In the genomic region with DNA sequence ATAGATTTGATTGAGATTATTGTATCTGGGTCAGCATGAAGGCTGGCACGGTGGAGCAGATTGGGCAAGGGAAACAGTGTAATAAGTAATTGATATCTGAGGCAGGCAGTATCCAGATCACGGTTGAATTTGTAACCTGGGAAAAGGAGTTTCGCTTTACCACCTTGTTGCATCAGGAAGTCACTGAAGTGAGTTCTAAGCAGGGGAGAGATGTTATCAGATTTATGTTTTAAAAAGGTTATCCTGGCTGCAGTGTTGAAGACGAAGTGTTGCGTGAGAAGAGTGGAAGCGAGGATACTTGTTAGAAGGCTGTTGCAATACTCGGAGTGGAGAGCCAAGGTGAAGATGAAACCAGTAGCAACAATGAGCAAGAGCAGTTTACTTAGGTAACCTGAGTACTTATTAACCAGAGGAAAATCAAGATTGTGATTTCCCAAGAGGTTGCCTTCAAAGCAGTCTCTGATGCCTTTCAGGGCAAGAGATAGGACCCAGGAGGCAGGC, we compare ENCODE assay signal across 15 cellular contexts.
DNase-seq lines count a peak whose midpoint lies in the region; ATAC-seq, FAIRE-seq and TF ChIP-seq lines count a peak whose summit lies in the region.
"Had no signal": no experiment of that assay in that cellular context is flagged by ENCODE, and none has a peak within 500 bp of the region (broad histone marks: within the 10 kb centered on the region; RNA-seq: fewer than 3 reads in every experiment).

No MANE protein-coding gene starts in this region.

- H3K4me1 ChIP-seq in IMR-90 (ENCODE audit: control insufficient read depth, insufficient read depth, low read length) (no peaks in the 10 kb centered on the region), body of pancreas (peaks cover 7% of the 10 kb centered on the region), small intestine (ENCODE audit: control insufficient read depth in 2 of 2, insufficient read depth in 1 of 2, low read depth in 1 of 2, low read length in 1 of 2) (no peaks in the 10 kb centered on the region), ovary (ENCODE audit: insufficient read depth) (no peaks in the 10 kb centered on the region), right atrium auricular region (no peaks in the 10 kb centered on the region)
- H3K4me1 ChIP-seq: colonic mucosa, foreskin keratinocyte, left ventricle myocardium inferior had no signal

- no peak overlapping the region for H3K4ac ChIP-seq in IMR-90 (ENCODE audit: low read depth, low read length)

- CTCF ChIA-PET in IMR-90 (lab: Yijun Ruan, JAX) = no interaction called here

- no peak overlapping the region for H2BK15ac ChIP-seq in IMR-90 (ENCODE audit: low read depth, low read length)

- no peaks in the 10 kb centered on the region for H4K20me1 ChIP-seq in IMR-90 (ENCODE audit: insufficient read depth, low read length)

- TF ChIP-seq RAD21 in IMR-90 (IDR thresholded peaks at IDR 0.05; ENCODE audit: low read length) = no peak

- H3K9me3 ChIP-seq in IMR-90 (ENCODE audit: control insufficient read depth, insufficient read depth, low read length) = no peaks in the 10 kb centered on the region
- H3K9me3 ChIP-seq in body of pancreas = no peaks in the 10 kb centered on the region
- no peaks in the 10 kb centered on the region for H3K9me3 ChIP-seq in small intestine (ENCODE audit: control insufficient read depth, low read depth)
- H3K9me3 ChIP-seq in ovary = no peaks in the 10 kb centered on the region
- H3K9me3 ChIP-seq in right atrium auricular region = no peaks in the 10 kb centered on the region
- H3K9me3 ChIP-seq: colonic mucosa, left ventricle myocardium inferior had no signal

- DNase-seq in IMR-90 = peak; percentile 2
- peak in 3 of 4 donors; percentile 21 to 43 (median 24) for DNase-seq in body of pancreas
- DNase-seq in left lobe of liver (ENCODE audit: low spot score) = peak; percentile 76
- peak; percentile 62 for DNase-seq in small intestine
- no peak for DNase-seq in ovary
- DNase-seq in right atrium auricular region (ENCODE audit: low spot score) = no peak
- no peak for DNase-seq in stimulated activated naive CD4-positive, alpha-beta T cell (lab: John Stamatoyannopoulos, UW)
- DNase-seq: colonic mucosa; foreskin keratinocyte; GOT3; Kasumi-1; left ventricle myocardium inferior; NCI-H1105; stimulated activated naive CD8-positive, alpha-beta T cell treated with anti-CD3 and anti-CD28 coated beads, Interleukin-15, amount 100 ng/mL, for 72 hours had no signal

- H2BK5ac ChIP-seq in IMR-90 (ENCODE audit: low read depth, low read length, poor library complexity, severe bottlenecking) = no peak overlapping the region

- H2AK9ac ChIP-seq in IMR-90 (replicated peaks; ENCODE audit: low read depth, low read length, poor library complexity) = no peak overlapping the region

- H3K9ac ChIP-seq in IMR-90 (ENCODE audit: low read depth, low read length) = no peak overlapping the region

- no peak overlapping the region for H3K4me2 ChIP-seq in IMR-90 (ENCODE audit: low read depth, low read length)

- no peak overlapping the region for H2AK5ac ChIP-seq in IMR-90 (ENCODE audit: low read depth, low read length)

- WGBS in IMR-90 (ENCODE audit: extremely low coverage in 2 of 2, insufficient read length in 1 of 2), 2 experiments = 98% methylated on average over 7 of the region's 7 CpGs; no CpG with 5 or more reads in 1 of the 2 experiments
- 33 to 44% methylated on average over 7 of the region's 7 CpGs for WGBS in body of pancreas, 2 donors
- 23 to 61% (median 44%) methylated on average over 7 of the region's 7 CpGs for WGBS in small intestine, 3 donors
- WGBS in ovary, 3 donors = 95 to 97% (median 97%) methylated on average over 7 of the region's 7 CpGs

- H3K79me1 ChIP-seq in IMR-90 (ENCODE audit: low read depth in 1 of 2, low read length in 2 of 2) = no peaks in the 10 kb centered on the region

- no peak for ATAC-seq in IMR-90 (ENCODE audit: low read depth)
- ATAC-seq in body of pancreas = peak; percentile 90
- ATAC-seq in left lobe of liver = peak; percentile 88
- ATAC-seq in GM21529 (IDR thresholded peaks at IDR 0.05; ENCODE audit: unreplicated experiment) = no peak
- ATAC-seq: foreskin keratinocyte; stimulated activated naive CD8-positive, alpha-beta T cell treated with anti-CD3 and anti-CD28 coated beads, Interleukin-15, amount 100 ng/mL, for 72 hours had no signal

- H3K27ac ChIP-seq in IMR-90 (ENCODE audit: insufficient read depth, low read length) = no peak overlapping the region
- H3K27ac ChIP-seq in body of pancreas = peak overlapping the region; percentile 37 to 76 (median 62)
- no peak overlapping the region for H3K27ac ChIP-seq in small intestine (ENCODE audit: low read depth in 1 of 2, low read length in 1 of 2)
- no peak overlapping the region for H3K27ac ChIP-seq in ovary
- no peak overlapping the region for H3K27ac ChIP-seq in right atrium auricular region
- H3K27ac ChIP-seq: colonic mucosa, foreskin keratinocyte, left ventricle myocardium inferior had no signal

- no peak overlapping the region for H3K18ac ChIP-seq in IMR-90 (ENCODE audit: low read depth, low read length)

- BruUV-seq in IMR-90 (replicated peaks; lab: Mats Ljungman, UMichigan) = no TSS peak

- FAIRE-seq in small intestine (lab: Jason Lieb, UNC) = no peak

- H3K14ac ChIP-seq in IMR-90 (replicated peaks; ENCODE audit: low read depth, low read length) = peak overlapping the region; percentile 22; the same call in 1 of the 2 replicates

- H4K5ac ChIP-seq in IMR-90 (ENCODE audit: low read depth, low read length) = no peak overlapping the region

- dilution Hi-C loops in IMR-90 (cut with HindIII; ENCODE audit: low sequenced_read_pairs, unreplicated experiment) = no loop called here

- TF ChIP-seq EP300 in ovary (IDR thresholded peaks at IDR 0.05) = no peak

- POLR2A ChIA-PET in IMR-90 (lab: Charles Lee; ENCODE audit: unreplicated experiment) = no interaction called here

- H4K91ac ChIP-seq in IMR-90 (ENCODE audit: insufficient read depth, low read depth, low read length) = no peak overlapping the region

- no peak overlapping the region for H3K56ac ChIP-seq in IMR-90 (ENCODE audit: extremely low read depth, insufficient read depth, low read length)

- no peak overlapping the region for H2BK20ac ChIP-seq in IMR-90 (ENCODE audit: low read depth, low read length)

- no peak for TF ChIP-seq POLR2A in IMR-90 (IDR thresholded peaks at IDR 0.05; ENCODE audit: low read depth, low read length)
- TF ChIP-seq POLR2A in body of pancreas (IDR thresholded peaks at IDR 0.05) = no peak
- TF ChIP-seq POLR2A in ovary (IDR thresholded peaks at IDR 0.05) = no peak

- H4K8ac ChIP-seq in IMR-90 (ENCODE audit: low read depth in 2 of 2, low read length in 2 of 2) = no peak overlapping the region

- H3K23ac ChIP-seq in IMR-90 (ENCODE audit: low read depth, low read length) = no peak overlapping the region

- in situ Hi-C loops in IMR-90 (cut with MboI; ENCODE audit: low sequenced_read_pairs) = no loop called here

- H3K4me3 ChIP-seq in IMR-90 (ENCODE audit: insufficient read depth, low read depth, low read length) (no peak overlapping the region), body of pancreas (no peak overlapping the region), small intestine (ENCODE audit: low read depth in 1 of 2, low read length in 2 of 2) (no peak overlapping the region), ovary (no peak overlapping the region), right atrium auricular region (no peak overlapping the region)
- H3K4me3 ChIP-seq: colonic mucosa, left ventricle myocardium inferior had no signal

- H3K36me3 ChIP-seq in IMR-90 (ENCODE audit: control insufficient read depth, insufficient read depth, low read length) (no peaks in the 10 kb centered on the region), body of pancreas (replicated peaks in 1 of 2; ENCODE audit: insufficient read depth in 1 of 2, low read depth in 2 of 2) (no peaks in the 10 kb centered on the region), small intestine (ENCODE audit: control insufficient read depth in 2 of 2, insufficient read depth in 2 of 2, low read length in 2 of 2) (no peaks in the 10 kb centered on the region), ovary (no peaks in the 10 kb centered on the region), right atrium auricular region (no peaks in the 10 kb centered on the region)
- H3K36me3 ChIP-seq: colonic mucosa, left ventricle myocardium inferior had no signal

- no peaks in the 10 kb centered on the region for H3K27me3 ChIP-seq in IMR-90 (ENCODE audit: control insufficient read depth, insufficient read depth, low read length)
- no peaks in the 10 kb centered on the region for H3K27me3 ChIP-seq in body of pancreas
- H3K27me3 ChIP-seq in small intestine (ENCODE audit: control insufficient read depth in 2 of 2, insufficient read depth in 2 of 2, low read length in 2 of 2) = no peaks in the 10 kb centered on the region
- H3K27me3 ChIP-seq in ovary = no peaks in the 10 kb centered on the region
- H3K27me3 ChIP-seq in right atrium auricular region = no peaks in the 10 kb centered on the region
- H3K27me3 ChIP-seq: colonic mucosa, foreskin keratinocyte had no signal

- H3K9me1 ChIP-seq in IMR-90 (ENCODE audit: insufficient read depth, low read length) = peaks cover 5% of the 10 kb centered on the region; the same call in 1 of the 2 replicates

- H2AFZ ChIP-seq in IMR-90 (replicated peaks; ENCODE audit: low read length, poor library complexity) = peak overlapping the region; percentile 58

- TF ChIP-seq CTCF in IMR-90 (conservative IDR thresholded peaks at IDR 0.05; ENCODE audit: low read depth, low read length) (no peak), body of pancreas (IDR thresholded peaks at IDR 0.05) (no peak), ovary (IDR thresholded peaks at IDR 0.05) (no peak), right atrium auricular region (IDR thresholded peaks at IDR 0.05) (no peak)

- no peak overlapping the region for H2BK120ac ChIP-seq in IMR-90 (ENCODE audit: low read depth, low read length)

- intact Hi-C loops in IMR-90 (cut with micrococcal nuclease) = no loop called here
- intact Hi-C loops in body of pancreas (cut with DNase I) = no loop called here
- intact Hi-C loops in ovary (cut with DNase I) = loop anchor here in 1 of 4 donors (5.0 kb wide), 1 partner anchor 448 kb away; no protein-coding TSS in a partner anchor

TF ChIP-seq in IMR-90, 13 proteins besides CTCF, POLR2A, EP300 and RAD21 (continues in another document):
- TF ChIP-seq MXI1 (IDR thresholded peaks at IDR 0.05; ENCODE audit: borderline replicate concordance, low read depth, low read length) (no peak), CEBPB (IDR thresholded peaks at IDR 0.05; ENCODE audit: low read depth, low read length) (no peak), MAZ (IDR thresholded peaks at IDR 0.05; ENCODE audit: borderline replicate concordance, low read depth, low read length) (no peak), FOS (IDR thresholded peaks at IDR 0.05; ENCODE audit: low read depth, low read length) (no peak), BHLHE40 (IDR thresholded peaks at IDR 0.05; ENCODE audit: low read depth, low read length) (no peak)
- TF ChIP-seq, protein P1, sequence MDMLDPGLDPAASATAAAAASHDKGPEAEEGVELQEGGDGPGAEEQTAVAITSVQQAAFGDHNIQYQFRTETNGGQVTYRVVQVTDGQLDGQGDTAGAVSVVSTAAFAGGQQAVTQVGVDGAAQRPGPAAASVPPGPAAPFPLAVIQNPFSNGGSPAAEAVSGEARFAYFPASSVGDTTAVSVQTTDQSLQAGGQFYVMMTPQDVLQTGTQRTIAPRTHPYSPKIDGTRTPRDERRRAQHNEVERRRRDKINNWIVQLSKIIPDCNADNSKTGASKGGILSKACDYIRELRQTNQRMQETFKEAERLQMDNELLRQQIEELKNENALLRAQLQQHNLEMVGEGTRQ (IDR thresholded peaks at IDR 0.05; ENCODE audit: low read depth, low read length) = no peak

Comparison
In these comparisons a context has a peak if more than half of its experiments do, and no peak if none do; other contexts are left out.
1. ATAC-seq: peak in body of pancreas (single experiment) and left lobe of liver (single experiment); none in IMR-90 (single experiment) and GM21529 (single experiment).
2. DNase-seq: peak in IMR-90 (single experiment), body of pancreas (3 of 4), left lobe of liver (single experiment) and small intestine (single experiment); none in ovary (0 of 5), right atrium auricular region (single experiment) and stimulated activated naive CD4-positive, alpha-beta T cell (0 of 6).
3. H3K27ac ChIP-seq: peak in body of pancreas (4 of 4); none in IMR-90 (single experiment), small intestine (0 of 2), ovary (0 of 2) and right atrium auricular region (0 of 2).